19 cellular contexts compared by ENCODE assay signal in the genomic region with DNA sequence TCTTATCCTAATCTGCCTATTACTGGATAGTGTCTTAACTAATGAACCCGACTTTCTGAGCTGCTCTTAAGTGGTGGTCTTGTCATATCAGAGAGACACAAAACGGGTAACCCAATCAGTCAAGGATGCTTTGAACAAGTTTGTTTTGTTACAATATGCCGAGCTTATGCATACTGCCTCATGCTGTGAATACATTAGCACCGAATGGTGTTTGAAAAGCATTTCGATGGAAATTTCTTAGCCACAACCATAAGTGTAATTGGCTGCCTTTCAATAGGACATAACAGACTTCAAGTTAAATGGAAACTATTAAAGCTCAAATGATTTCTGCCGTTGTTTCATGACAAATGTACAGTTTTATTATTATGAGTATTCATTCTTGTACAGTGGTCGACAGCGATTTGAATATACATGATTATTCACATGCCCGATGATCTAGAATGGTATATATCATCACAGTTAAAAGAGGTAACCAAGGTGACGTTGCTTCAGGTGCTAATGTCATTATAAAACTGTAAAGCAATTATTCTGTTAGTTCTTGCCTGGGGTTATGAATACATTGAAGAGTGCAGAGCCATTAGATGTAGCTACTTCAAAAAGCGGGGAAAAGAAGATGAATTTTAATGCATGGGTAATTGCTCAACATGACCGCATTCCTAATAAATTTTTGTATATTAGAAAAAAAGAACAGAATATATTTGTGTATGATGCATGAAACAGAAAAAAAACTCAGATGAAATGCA.
"Had no signal": no experiment of that assay in that cellular context is flagged by ENCODE, and none has a peak within 500 bp of the region (broad histone marks: within the 10 kb centered on the region; RNA-seq: fewer than 3 reads in every experiment).

No MANE protein-coding gene starts in this region.

- ATAC-seq: activated T-cell treated with anti-CD3 and anti-CD28 coated beads, Interleukin-2, amount 50 U/mL, for 72 hours; foreskin keratinocyte; left lobe of liver; lower lobe of right lung; naive thymus-derived CD4-positive, alpha-beta T cell had no signal

- H3K27me3 Mint-ChIP-seq: activated CD4-positive, alpha-beta memory T cell treated with anti-CD3 and anti-CD28 coated beads for 36 hours; activated naive CD8-positive, alpha-beta T cell treated with anti-CD3 and anti-CD28 coated beads, Interleukin-2, amount 10 ng/mL, durations not matched to agents 7 days and 5 days had no signal

- H3K4me1 Mint-ChIP-seq: activated naive CD8-positive, alpha-beta T cell treated with anti-CD3 and anti-CD28 coated beads, Interleukin-2, amount 10 ng/mL, durations not matched to agents 7 days and 5 days; central memory CD8-positive, alpha-beta T cell; naive thymus-derived CD4-positive, alpha-beta T cell had no signal

- DNase-seq: activated CD4-positive, alpha-beta memory T cell treated with anti-CD3 and anti-CD28 coated beads for 36 hours; activated CD4-positive, alpha-beta T cell treated with anti-CD3 and anti-CD28 coated beads for 48 hours; activated effector memory CD4-positive, alpha-beta T cell treated with Interleukin-2 at 50 U/mL for 16 hours; activated naive CD4-positive, alpha-beta T cell treated with anti-CD3 and anti-CD28 coated beads for 36 hours; activated naive CD8-positive, alpha-beta T cell treated with anti-CD3 and anti-CD28 coated beads, Interleukin-2, amount 10 ng/mL, durations not matched to agents 7 days and 5 days; activated T-cell treated with anti-CD3 and anti-CD28 coated beads, Interleukin-2, amount 50 U/mL, for 72 hours; amniotic stem cell; effector memory CD4-positive, alpha-beta T cell; foreskin keratinocyte; kidney; lower lobe of right lung; naive thymus-derived CD4-positive, alpha-beta T cell; stimulated activated CD4-positive, alpha-beta T cell treated with anti-CD3 and anti-CD28 coated beads, Interleukin-2, amount 100 ng/mL, for 48 hours; stimulated activated CD8-positive, alpha-beta memory T cell treated with anti-CD3 and anti-CD28 coated beads, Interleukin-4, amount 100 ng/mL, for 48 hours; stimulated activated naive CD4-positive, alpha-beta T cell; upper lobe of left lung had no signal

- H3K27ac Mint-ChIP-seq: activated CD4-positive, alpha-beta memory T cell treated with anti-CD3 and anti-CD28 coated beads for 36 hours; activated naive CD4-positive, alpha-beta T cell treated with anti-CD3 and anti-CD28 coated beads for 36 hours; activated naive CD8-positive, alpha-beta T cell treated with anti-CD3 and anti-CD28 coated beads, Interleukin-2, amount 10 ng/mL, durations not matched to agents 7 days and 5 days; activated T-cell treated with anti-CD3 and anti-CD28 coated beads, Interleukin-2, amount 50 U/mL, for 72 hours; naive thymus-derived CD4-positive, alpha-beta T cell; progenitor cell of endocrine pancreas had no signal

- H3K9me3 Mint-ChIP-seq: activated CD4-positive, alpha-beta memory T cell treated with anti-CD3 and anti-CD28 coated beads for 36 hours; activated naive CD4-positive, alpha-beta T cell treated with anti-CD3 and anti-CD28 coated beads for 36 hours; activated naive CD8-positive, alpha-beta T cell treated with anti-CD3 and anti-CD28 coated beads, Interleukin-2, amount 10 ng/mL, durations not matched to agents 7 days and 5 days; activated T-cell treated with anti-CD3 and anti-CD28 coated beads, Interleukin-2, amount 50 U/mL, for 72 hours; central memory CD8-positive, alpha-beta T cell; naive thymus-derived CD4-positive, alpha-beta T cell had no signal

- H3K36me3 Mint-ChIP-seq: activated CD4-positive, alpha-beta memory T cell treated with anti-CD3 and anti-CD28 coated beads for 36 hours; activated naive CD8-positive, alpha-beta T cell treated with anti-CD3 and anti-CD28 coated beads, Interleukin-2, amount 10 ng/mL, durations not matched to agents 7 days and 5 days; naive thymus-derived CD4-positive, alpha-beta T cell had no signal

- H3K4me3 Mint-ChIP-seq: activated CD4-positive, alpha-beta memory T cell treated with anti-CD3 and anti-CD28 coated beads for 36 hours; activated naive CD4-positive, alpha-beta T cell treated with anti-CD3 and anti-CD28 coated beads for 36 hours; activated naive CD8-positive, alpha-beta T cell treated with anti-CD3 and anti-CD28 coated beads, Interleukin-2, amount 10 ng/mL, durations not matched to agents 7 days and 5 days; activated T-cell treated with anti-CD3 and anti-CD28 coated beads, Interleukin-2, amount 50 U/mL, for 72 hours; central memory CD8-positive, alpha-beta T cell; naive thymus-derived CD4-positive, alpha-beta T cell had no signal
